8 cellular contexts compared by ENCODE assay signal in the genomic region with DNA sequence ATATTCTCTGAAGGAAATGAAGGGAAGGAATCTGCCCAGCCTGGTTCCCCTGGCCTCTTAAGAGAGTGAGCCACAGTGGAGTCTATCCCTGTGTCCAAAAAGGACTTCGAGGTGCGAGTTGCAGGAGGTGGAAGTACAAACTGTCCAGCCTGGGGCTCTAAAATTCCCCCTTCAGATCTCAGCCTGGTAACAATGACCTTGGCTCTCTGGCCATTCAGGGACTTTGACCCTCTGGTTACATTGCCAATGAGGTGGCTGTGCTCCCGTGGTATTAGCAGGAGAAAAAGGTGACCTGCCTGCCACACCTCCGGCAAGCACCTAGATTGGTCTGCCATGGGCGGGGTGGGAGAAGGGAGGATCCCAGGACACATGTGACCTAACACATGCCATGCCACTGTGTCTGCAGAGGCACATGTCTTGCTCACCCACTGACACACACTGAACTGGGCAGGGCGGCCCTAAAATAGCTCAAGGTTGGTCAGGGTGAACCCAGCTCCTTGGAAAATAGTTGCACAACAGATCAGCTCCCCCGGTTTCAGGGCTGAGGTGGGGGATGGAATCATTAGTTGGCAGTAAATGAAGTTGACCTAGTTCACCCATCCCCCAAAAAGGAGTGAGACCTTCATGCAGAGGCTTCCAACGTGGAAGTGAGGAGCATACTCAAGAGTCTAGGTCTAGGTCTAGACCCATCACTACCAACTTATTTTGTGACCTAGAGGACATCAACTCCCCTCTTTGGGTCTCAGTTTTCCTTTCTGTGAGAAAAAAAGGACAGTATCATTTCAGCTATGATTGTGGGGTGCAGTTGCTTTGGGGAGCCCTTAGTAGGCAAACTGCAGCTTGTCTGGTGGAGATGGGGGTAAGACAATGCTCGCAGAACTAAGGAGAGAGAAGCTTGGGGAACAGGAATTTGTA. TPM values are rescaled to one million over a fixed set of nuclear protein-coding genes. Genes with fewer than 3 reads are reported as not detected.
DNase-seq lines count a peak whose midpoint lies in the region; ATAC-seq, FAIRE-seq and TF ChIP-seq lines count a peak whose summit lies in the region.

No MANE protein-coding gene starts in this region.

- no peaks in the 10 kb centered on the region for H3K9me3 Mint-ChIP-seq in nephron progenitor cell

- POLR2A ChIA-PET in RWPE1 (lab: Yijun Ruan, JAX; ENCODE audit: low non-redundant PET): interaction anchor here (1.1 kb wide), 1 partner anchor 14 kb away, joined by 3 read pairs; no protein-coding TSS in a partner anchor

- peak overlapping the region; percentile 30 for H3K4me3 ChIP-seq in epithelial cell of esophagus (ENCODE audit: low read length)

- TF ChIP-seq CTCF in RWPE1 (conservative IDR thresholded peaks at IDR 0.05; ENCODE audit: low read depth) (no peak), epithelial cell of esophagus (IDR thresholded peaks at IDR 0.05; ENCODE audit: insufficient read depth, low read depth, low read length, missing control alignments) (no peak), nephron progenitor cell (IDR thresholded peaks at IDR 0.05) (no peak)

- no peak for TF ChIP-seq POLR2A in GM12891 (IDR thresholded peaks at IDR 0.05; ENCODE audit: low read depth, low read length)

- H3K4me1 Mint-ChIP-seq in nephron progenitor cell: peaks cover 79% of the 10 kb centered on the region

- peaks cover 28% of the 10 kb centered on the region for H3K36me3 Mint-ChIP-seq in nephron progenitor cell (ENCODE audit: low read depth)

- DNase-seq in GM12891 (ENCODE audit: insufficient read length, low spot score): no peak
- DNase-seq in RWPE1 (ENCODE audit: low spot score): peak; percentile 55
- peak; percentile 92 for DNase-seq in epithelial cell of esophagus (ENCODE audit: low read depth)
- no peak for DNase-seq in nephron progenitor cell
- DNase-seq in retina: no peak
- DNase-seq in NCI-H510A treated with DMSO at 0.1 percent for 48 hours (lab: John Stamatoyannopoulos, UW): no peak
- DNase-seq in D341Med (ENCODE audit: low spot score): no peak

- H3K27ac ChIP-seq in RWPE1: peak overlapping the region; percentile 98

- ATAC-seq in HG02852 (IDR thresholded peaks at IDR 0.05; ENCODE audit: unreplicated experiment): no peak

- peak overlapping the region; percentile 15 for H3K27ac Mint-ChIP-seq in nephron progenitor cell

- H3K4me3 Mint-ChIP-seq in nephron progenitor cell: peak overlapping the region; percentile 72

- peak; percentile 51 for FAIRE-seq in GM12891 (lab: Jason Lieb, UNC)

- H3K27me3 Mint-ChIP-seq in nephron progenitor cell (ENCODE audit: low read depth, poor library complexity): peaks cover 8% of the 10 kb centered on the region

- CTCF ChIA-PET in RWPE1 (lab: Yijun Ruan, JAX): interaction anchor here (0.5 to 1.0 kb wide), 5 partner anchors 11 to 248 kb away, joined by 3 to 9 read pairs (median 6); no protein-coding TSS in a partner anchor

TF ChIP-seq in GM12891, 5 proteins besides CTCF, POLR2A, EP300 and RAD21:
- TF ChIP-seq TAF1 (IDR thresholded peaks at IDR 0.05; ENCODE audit: low read depth, low read length) (no peak), POLR2AphosphoS5 (IDR thresholded peaks at IDR 0.05; ENCODE audit: low read depth, low read length) (no peak), PAX5 (IDR thresholded peaks at IDR 0.05; ENCODE audit: insufficient read depth, low read length, severe bottlenecking) (no peak), SPI1 (IDR thresholded peaks at IDR 0.05; ENCODE audit: low read depth, low read length) (no peak), POU2F2 (IDR thresholded peaks at IDR 0.05; ENCODE audit: low read depth, low read length) (no peak)

RNA-seq across cellular contexts. Expression of a gene that starts 2.2 kb away (rescaled TPM):
- polyA plus RNA-seq in GM12891 (2012; ENCODE audit: low read depth, missing spikeins): 1.6 TPM

RNA-seq across cellular contexts. Expression of a gene that starts 23.6 kb away (rescaled TPM):
- polyA plus RNA-seq in GM12891 (2012; ENCODE audit: low read depth, missing spikeins): 42.1 TPM

RNA-seq across cellular contexts. Expression of a gene that starts 35.4 kb away (rescaled TPM):
- polyA plus RNA-seq in GM12891 (2012; ENCODE audit: low read depth, missing spikeins): 1.9 TPM

RNA-seq across cellular contexts. Expression of a gene that starts 42.1 kb away (rescaled TPM):
- polyA plus RNA-seq in GM12891 (2012; ENCODE audit: low read depth, missing spikeins): 34.8 TPM

RNA-seq across cellular contexts. Expression of a gene that starts 44.0 kb away (rescaled TPM):
- 41.6 TPM for polyA plus RNA-seq in GM12891 (2012; ENCODE audit: low read depth, missing spikeins)

Comparison
In these comparisons a context has a peak if more than half of its experiments do, and no peak if none do; other contexts are left out.
1. DNase-seq: peak in RWPE1 (single experiment) and epithelial cell of esophagus (single experiment); none in GM12891 (single experiment), nephron progenitor cell (single experiment), retina (single experiment), NCI-H510A treated with DMSO at 0.1 percent for 48 hours (single experiment) and D341Med (single experiment).